24 cellular contexts compared by ENCODE assay signal in the genomic region with DNA sequence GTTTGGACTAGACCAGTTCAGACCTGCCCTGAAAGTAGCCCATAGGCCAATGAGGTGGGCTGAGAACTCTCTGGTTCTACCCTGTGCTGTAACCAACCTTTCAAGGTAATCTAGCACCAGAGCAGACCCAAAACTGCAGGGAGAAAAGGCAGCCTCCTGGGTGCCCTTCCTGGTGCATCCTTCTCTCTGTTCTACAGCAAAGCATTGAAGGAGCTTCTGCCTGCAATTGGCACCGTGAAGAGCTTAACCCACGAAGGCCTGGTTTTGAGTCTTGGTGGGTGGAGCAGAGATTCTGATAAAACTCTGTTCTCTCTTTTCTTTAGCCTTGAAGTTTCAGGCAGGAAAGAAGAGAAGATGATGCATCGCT. TPM values are rescaled to one million over a fixed set of nuclear protein-coding genes. Genes with fewer than 3 reads are reported as not detected.
DNase-seq lines count a peak whose midpoint lies in the region; ATAC-seq, FAIRE-seq and TF ChIP-seq lines count a peak whose summit lies in the region.
"Had no signal": no experiment of that assay in that cellular context is flagged by ENCODE, and none has a peak within 500 bp of the region (broad histone marks: within the 10 kb centered on the region; RNA-seq: fewer than 3 reads in every experiment).

No MANE protein-coding gene starts in this region.

- no peak overlapping the region for H2AK5ac ChIP-seq in H1 (ENCODE audit: low read depth, low read length)
- H2AK5ac ChIP-seq in mesendoderm (ENCODE audit: low read length) = peak overlapping the region; percentile 67
- H2AK5ac ChIP-seq in trophoblast cell (ENCODE audit: low read length) = no peak overlapping the region

- POLR2A ChIA-PET in H1 (lab: Charles Lee; ENCODE audit: partially characterized antibody) = interaction anchor here (1.4 kb wide), 2 partner anchors 11 to 130 kb away, joined by 3 read pairs; partner anchors contain the start of gene C18orf32

- no peaks in the 10 kb centered on the region for H3K23me2 ChIP-seq in H1 (ENCODE audit: low read depth, low read length)

- H3K79me1 ChIP-seq in H1 (ENCODE audit: low read depth, low read length) (no peaks in the 10 kb centered on the region), mesendoderm (ENCODE audit: low read length) (no peaks in the 10 kb centered on the region), trophoblast cell (ENCODE audit: low read length) (no peaks in the 10 kb centered on the region)

- CTCF ChIA-PET in H1 (lab: Charles Lee; ENCODE audit: partially characterized antibody) = interaction anchor here (0.7 to 9.3 kb wide), 4 partner anchors 10 to 112 kb away, joined by 3 to 53 read pairs (median 4); no protein-coding TSS in a partner anchor

- FAIRE-seq in H1 (lab: Jason Lieb, UNC) = no peak

- H3K56ac ChIP-seq in H1 (replicated peaks; ENCODE audit: insufficient read length, low read depth, low read length) (no peak overlapping the region), mesendoderm (ENCODE audit: low read length) (no peak overlapping the region)

- 91% methylated on average over 3 of the region's 3 CpGs; no CpG with 5 or more reads in 1 of the 2 experiments for WGBS in H1 (ENCODE audit: extremely low coverage in 1 of 2, insufficient coverage in 1 of 2, insufficient read length in 1 of 2, insufficient replicate concordance in 2 of 2, low coverage in 1 of 2, low lambda C conversion rate in 2 of 2, missing lambda C conversion rate in 1 of 2), 2 experiments
- no CpG with 5 or more reads among the region's 3 CpGs for WGBS in mesendoderm (ENCODE audit: extremely low coverage, insufficient coverage, low lambda C conversion rate)
- WGBS in thyroid gland, 2 donors = 81 to 96% methylated on average over 3 of the region's 3 CpGs
- no CpG with 5 or more reads among the region's 3 CpGs for WGBS in trophoblast cell (ENCODE audit: extremely low coverage, insufficient coverage, insufficient read length)

- H4K8ac ChIP-seq in H1 (ENCODE audit: extremely low read depth, insufficient read depth, low read length) (peak overlapping the region; percentile 62; the same call in 1 of the 2 replicates), mesendoderm (ENCODE audit: low read depth, low read length) (no peak overlapping the region), trophoblast cell (ENCODE audit: low read depth, low read length) (no peak overlapping the region)

- H3K36me3 ChIP-seq in H1 (ENCODE audit: control insufficient read depth in 2 of 4, insufficient read depth in 4 of 4, low read length in 3 of 4) (no peaks in the 10 kb centered on the region), mesendoderm (ENCODE audit: control insufficient read depth, insufficient read depth, low read length) (no peaks in the 10 kb centered on the region), thyroid gland (no peaks in the 10 kb centered on the region), trophoblast cell (ENCODE audit: control insufficient read depth in 1 of 2, insufficient read depth in 2 of 2, low read length in 2 of 2) (no peaks in the 10 kb centered on the region)

- H2BK15ac ChIP-seq in H1 (ENCODE audit: low read length) (no peak overlapping the region), mesendoderm (replicated peaks; ENCODE audit: low read depth) (no peak overlapping the region)

- no peak overlapping the region for H2BK20ac ChIP-seq in H1 (ENCODE audit: low read length)

- H3K9me3 ChIP-seq in H1 (ENCODE audit: insufficient read depth in 2 of 2, low read depth in 1 of 2, low read length in 1 of 2) (no peaks in the 10 kb centered on the region), thyroid gland (no peaks in the 10 kb centered on the region), trophoblast cell (ENCODE audit: insufficient read depth, low read depth, low read length) (no peaks in the 10 kb centered on the region)
- H3K9me3 ChIP-seq: Caco-2 had no signal

- peaks cover 9 to 19% (median 13%) of the 10 kb centered on the region in 4 experiments for H3K4me1 ChIP-seq in H1 (replicated peaks in 1 of 4; ENCODE audit: control insufficient read depth in 3 of 4, insufficient read depth in 4 of 4, low read length in 3 of 4)
- H3K4me1 ChIP-seq in mesendoderm (ENCODE audit: control insufficient read depth, low read depth, low read length) = peaks cover 18% of the 10 kb centered on the region
- H3K4me1 ChIP-seq in thyroid gland = peaks cover 47 to 64% of the 10 kb centered on the region in 2 donors
- H3K4me1 ChIP-seq in trophoblast cell (ENCODE audit: control insufficient read depth in 1 of 2, insufficient read depth in 2 of 2, low read length in 2 of 2) = peaks cover 12 to 19% of the 10 kb centered on the region in 2 experiments
- H3K4me1 ChIP-seq: Caco-2 had no signal

- H2BK120ac ChIP-seq in H1 (replicated peaks; ENCODE audit: low read depth, low read length) = no peak overlapping the region
- no peak overlapping the region for H2BK120ac ChIP-seq in mesendoderm (ENCODE audit: low read depth, low read length)
- H2BK120ac ChIP-seq in trophoblast cell (ENCODE audit: insufficient read depth, low read length, poor library complexity) = no peak overlapping the region

- no peaks in the 10 kb centered on the region for H4K20me1 ChIP-seq in H1 (replicated peaks in 1 of 2; ENCODE audit: control insufficient read depth in 1 of 2, insufficient read depth in 2 of 2, low read length in 2 of 2)

- H3K9ac ChIP-seq in H1 (replicated peaks in 1 of 4; ENCODE audit: extremely low read depth in 1 of 4, low read depth in 3 of 4, low read length in 3 of 4) = no peak overlapping the region
- H3K9ac ChIP-seq in mesendoderm (ENCODE audit: low read length) = no peak overlapping the region
- H3K9ac ChIP-seq in trophoblast cell (ENCODE audit: low read length) = no peak overlapping the region

- no peak overlapping the region for H3K4me2 ChIP-seq in H1 (ENCODE audit: insufficient read depth in 1 of 2, low read depth in 2 of 2, low read length in 2 of 2)
- H3K4me2 ChIP-seq in mesendoderm (ENCODE audit: low read length) = no peak overlapping the region
- H3K4me2 ChIP-seq in trophoblast cell (ENCODE audit: low read length) = no peak overlapping the region

- DNase-seq in H1 (ENCODE audit: low read depth in 1 of 2, low spot score in 2 of 2) (no peak), mesendoderm (no peak), thyroid gland (no peak), GF-D8 (lab: John Stamatoyannopoulos, UW) (no peak), trophoblast cell (no peak)
- DNase-seq: C1 segment of cervical spinal cord; Caco-2; CD8-positive, alpha-beta T cell; DMS 273 treated with DMSO at 0.1 percent for 48 hours; DMS79 treated with DMSO at 0.1 percent for 48 hours; NCI-H1092; NCI-H1417 treated with DMSO at 0.1 percent for 48 hours; NCI-H1694 treated with DMSO at 0.1 percent for 48 hours; NCI-H2081 treated with DMSO at 0.1 percent for 48 hours; NCI-H2171; NCI-H226; NCI-H510A; NCI-H69; SHP77 treated with DMSO at 0.1 percent for 48 hours had no signal

- no peak overlapping the region for H4K5ac ChIP-seq in H1 (ENCODE audit: insufficient read length, low read depth, low read length)
- H4K5ac ChIP-seq in mesendoderm (ENCODE audit: low read length) = no peak overlapping the region

- TF ChIP-seq EP300 in H1 (IDR thresholded peaks at IDR 0.05; ENCODE audit: borderline replicate concordance in 1 of 2, low read depth in 2 of 2, low read length in 2 of 2) = no peak

- intact Hi-C loops in thyroid gland (cut with DNase I) = no loop called here

- H2BK5ac ChIP-seq in H1 (ENCODE audit: low read depth, low read length) (no peak overlapping the region), mesendoderm (ENCODE audit: low read length) (peak overlapping the region; percentile 32), trophoblast cell (ENCODE audit: low read depth, low read length, poor library complexity) (no peak overlapping the region)

- no peak overlapping the region for H4K12ac ChIP-seq in trophoblast cell (ENCODE audit: low read depth, low read length)

- H3K23ac ChIP-seq in H1 (ENCODE audit: insufficient read length) (no peak overlapping the region), mesendoderm (ENCODE audit: low read length) (no peak overlapping the region), trophoblast cell (ENCODE audit: low read length) (no peak overlapping the region)

- no peak overlapping the region for H3K4me3 ChIP-seq in H1 (ENCODE audit: extremely low read depth in 1 of 4, insufficient read depth in 2 of 4, low read depth in 3 of 4, low read length in 4 of 4)
- no peak overlapping the region for H3K4me3 ChIP-seq in mesendoderm (ENCODE audit: low read length)
- H3K4me3 ChIP-seq in thyroid gland (replicated peaks in 1 of 3) = no peak overlapping the region
- H3K4me3 ChIP-seq in trophoblast cell (ENCODE audit: low read depth, low read length) = no peak overlapping the region

- H3K18ac ChIP-seq in H1 (ENCODE audit: extremely low read depth, low read length) (no peak overlapping the region; the same call in 1 of the 2 replicates), mesendoderm (ENCODE audit: low read length) (no peak overlapping the region), trophoblast cell (ENCODE audit: low read length) (no peak overlapping the region)

- H2BK12ac ChIP-seq in H1 (ENCODE audit: low read depth, low read length) (no peak overlapping the region), trophoblast cell (ENCODE audit: low read length) (no peak overlapping the region)

- TF ChIP-seq CTCF in H1 (IDR thresholded peaks at IDR 0.05; ENCODE audit: control extremely low read depth in 1 of 3, insufficient read depth in 1 of 3, low read depth in 1 of 3, low read length in 3 of 3) = no peak
- TF ChIP-seq CTCF in thyroid gland (IDR thresholded peaks at IDR 0.05) = no peak

- peak; percentile 33 for ATAC-seq in HG02798 (IDR thresholded peaks at IDR 0.05; ENCODE audit: poor library complexity, unreplicated experiment)
- no peak for ATAC-seq in GM21529 (IDR thresholded peaks at IDR 0.05; ENCODE audit: unreplicated experiment)
- ATAC-seq: CD8-positive, alpha-beta T cell; HCT116; Panc1 had no signal

- H3K27ac ChIP-seq in H1 (ENCODE audit: low read depth, low read length) (no peak overlapping the region), mesendoderm (ENCODE audit: low read depth, low read length) (no peak overlapping the region), thyroid gland (peak overlapping the region in 2 of 3 donors; percentile 11 to 41), trophoblast cell (ENCODE audit: low read depth, low read length) (no peak overlapping the region)

- H3K14ac ChIP-seq in H1 (ENCODE audit: insufficient read length) = no peak overlapping the region
- H3K14ac ChIP-seq in trophoblast cell (ENCODE audit: low read length) = no peak overlapping the region

- H2AFZ ChIP-seq in H1 (ENCODE audit: low read length) (no peak overlapping the region), trophoblast cell (ENCODE audit: insufficient read depth, low read length, poor library complexity) (no peak overlapping the region)

- H3K4ac ChIP-seq in H1 (replicated peaks; ENCODE audit: insufficient read length, low read depth, low read length) (no peak overlapping the region), mesendoderm (ENCODE audit: low read depth, low read length) (no peak overlapping the region), trophoblast cell (ENCODE audit: low read depth, low read length) (no peak overlapping the region)

- no peak for TF ChIP-seq POLR2A in H1 (IDR thresholded peaks at IDR 0.05; ENCODE audit: control extremely low read depth in 1 of 2, low read depth in 2 of 2, low read length in 2 of 2)
- no peak for TF ChIP-seq POLR2A in thyroid gland (IDR thresholded peaks at IDR 0.05)

- H4K91ac ChIP-seq in H1 (replicated peaks; ENCODE audit: insufficient read length, low read length) = no peak overlapping the region
- H4K91ac ChIP-seq in trophoblast cell (ENCODE audit: low read depth, low read length) = no peak overlapping the region

- peaks cover 0 to 2% (median 0%) of the 10 kb centered on the region in 4 experiments; a peak in 1 of 7 replicates for H3K27me3 ChIP-seq in H1 (replicated peaks in 1 of 4; ENCODE audit: control insufficient read depth in 3 of 4, extremely low read depth in 1 of 4, insufficient read depth in 3 of 4, low read length in 3 of 4)
- no peaks in the 10 kb centered on the region for H3K27me3 ChIP-seq in mesendoderm (ENCODE audit: insufficient read depth, low read length, poor library complexity)
- H3K27me3 ChIP-seq in thyroid gland = no peaks in the 10 kb centered on the region
- no peaks in the 10 kb centered on the region for H3K27me3 ChIP-seq in trophoblast cell (ENCODE audit: insufficient read depth, low read length)

- TF ChIP-seq RAD21 in H1 (IDR thresholded peaks at IDR 0.05 in 1 of 2, conservative IDR thresholded peaks at IDR 0.05 in 1 of 2; ENCODE audit: low read depth in 2 of 2, low read length in 2 of 2) = no peak

- no peaks in the 10 kb centered on the region for H3K79me2 ChIP-seq in H1 (ENCODE audit: control insufficient read depth in 1 of 2, insufficient read depth in 2 of 2, low read length in 2 of 2)
- no peaks in the 10 kb centered on the region for H3K79me2 ChIP-seq in mesendoderm (ENCODE audit: control insufficient read depth, insufficient read depth, low read length)
- H3K79me2 ChIP-seq in trophoblast cell (ENCODE audit: control insufficient read depth, insufficient read depth, low read length, poor library complexity) = no peaks in the 10 kb centered on the region

RNA-seq across cellular contexts. Expression of gene LIPG, which starts 55.5 kb away (rescaled TPM):
- 9.8 and 11.8 TPM in 2 replicates for total RNA-seq in H1 (2021; fragmentation: NEBNext Ultra II Directional; extraction: Animal tissue kit (Norgen Biotek cat#: 25700))
- 8.3 and 9.2 TPM in 2 replicates for polyA plus RNA-seq in H1 (2011; rRNA removed)
- 9.2 TPM for polyA plus RNA-seq in H1 (2011; cell fraction: cytosol; rRNA removed)
- 12.6 TPM for polyA plus RNA-seq in H1 (2011; cell fraction: nucleus; rRNA removed)
- polyA plus RNA-seq in H1 (2012, experiment 1 of 2) = 9.5 to 11.9 TPM (median 9.9 TPM) in 4 replicates
- 2.6 TPM for polyA plus RNA-seq in H1 (2012, experiment 2 of 2)
- 11.7 TPM for polyA plus RNA-seq in H1 (2013, experiment 1 of 2)
- polyA plus RNA-seq in H1 (2013, experiment 2 of 2) = 13.4 TPM
- polyA minus RNA-seq in H1 (2011; rRNA and poly(A)+ RNA removed) = 21.1 and 36.4 TPM in 2 replicates
- 8.1 TPM for polyA minus RNA-seq in H1 (2011; cell fraction: cytosol; rRNA and poly(A)+ RNA removed)
- 14.5 TPM for polyA minus RNA-seq in H1 (2011; cell fraction: nucleus; rRNA and poly(A)+ RNA removed)
- 13.0 TPM for polyA plus RNA-seq in mesendoderm (2013, experiment 1 of 2)
- polyA plus RNA-seq in mesendoderm (2013, experiment 2 of 2) = 14.1 TPM
- 100 to 1,000 TPM; 230 to 981 (median 515) TPM for total RNA-seq in thyroid gland
- polyA plus RNA-seq in trophoblast cell (2013) = 23.9 and 24.8 TPM in 2 replicates
- total RNA-seq: CD8-positive, alpha-beta T cell; OCI-LY7 had no signal

Comparison
In these comparisons a context has a peak if more than half of its experiments do, and no peak if none do; other contexts are left out.
1. H3K27ac ChIP-seq: peak in thyroid gland (2 of 3); none in H1 (single experiment), mesendoderm (single experiment) and trophoblast cell (single experiment).
2. RNA of gene LIPG, which starts 55.5 kb away (total RNA-seq): 230 to 981 TPM in thyroid gland; 9.8 to 11.8 TPM in H1; every median in the first group is over 10 times any median in the second.